Comparison of ENCODE assay signal across 13 cellular contexts in genomic region chr16:14733233-14733632, GRCh38. TPM values are rescaled to one million over a fixed set of nuclear protein-coding genes. Genes with fewer than 3 reads are reported as not detected.
DNase-seq lines count a peak whose midpoint lies in the region; ATAC-seq and TF ChIP-seq lines count a peak whose summit lies in the region.
"Not testable (repeated sequence)": the region's sequence is repeated elsewhere in the genome, so short reads cannot be mapped to it uniquely, and the experiment has no call there.
"Had no signal": no experiment of that assay in that cellular context is flagged by ENCODE, and none has a peak within 500 bp of the region (broad histone marks: within the 10 kb centered on the region; RNA-seq: fewer than 3 reads in every experiment).

No MANE protein-coding gene starts in this region.

- POLR2A ChIA-PET in HCT116 (lab: Charles Lee): not testable (repeated sequence)

- not testable (repeated sequence) for H3K9ac ChIP-seq in HCT116 (ENCODE audit: low read length)

- intact Hi-C loops in HCT116 (cut with micrococcal nuclease); left lung (cut with DNase I); upper lobe of right lung (cut with DNase I): not testable (repeated sequence)

- not testable (repeated sequence) for H3K9me3 ChIP-seq in HCT116 (ENCODE audit: control insufficient read depth in 1 of 2, insufficient read depth in 1 of 2, low read depth in 1 of 2, low read length in 2 of 2); RWPE2 (ENCODE audit: severe bottlenecking); left lung; lung (ENCODE audit: control insufficient read depth in 2 of 2, insufficient read depth in 1 of 2, low read length in 1 of 2); upper lobe of right lung

- H3K27ac ChIP-seq in HCT116 (ENCODE audit: low read depth, low read length); RWPE2 (ENCODE audit: poor library complexity, severe bottlenecking); left lung; lung (ENCODE audit: low read depth in 1 of 2, low read length in 1 of 2); upper lobe of right lung: not testable (repeated sequence)

- TF ChIP-seq POLR2A in HCT116 (IDR thresholded peaks at IDR 0.05; ENCODE audit: borderline replicate concordance, extremely low read depth, insufficient read depth, insufficient read length): not testable (repeated sequence)

- CTCF ChIA-PET in HCT116 (lab: Charles Lee): not testable (repeated sequence)

- not testable (repeated sequence) for DNase-seq in HCT116 (ENCODE audit: low read depth, low spot score); RWPE2 (ENCODE audit: low spot score); left lung; lung (ENCODE audit: low spot score); upper lobe of right lung

- not testable (repeated sequence) for H3K79me2 ChIP-seq in HCT116 (ENCODE audit: insufficient read depth, low read length)

- not testable (repeated sequence) for TF ChIP-seq CTCF in HCT116 (IDR thresholded peaks at IDR 0.05 in 2 of 3, conservative IDR thresholded peaks at IDR 0.05 in 1 of 3; ENCODE audit: borderline replicate concordance in 1 of 3, insufficient read depth in 1 of 3, low read depth in 2 of 3, low read length in 2 of 3); RWPE2 (IDR thresholded peaks at IDR 0.05; ENCODE audit: poor library complexity, severe bottlenecking); left lung (IDR thresholded peaks at IDR 0.05); lung (IDR thresholded peaks at IDR 0.05; ENCODE audit: control extremely low read depth, extremely low read depth); upper lobe of right lung (IDR thresholded peaks at IDR 0.05)

- not testable (repeated sequence) for H4K20me1 ChIP-seq in HCT116 (ENCODE audit: insufficient read depth)

- RAD21 ChIA-PET in HCT116 (lab: Charles Lee; ENCODE audit: low non-redundant PET in 1 of 2, low total read pairs in 2 of 2, uncharacterized antibody in 2 of 2, unreplicated experiment in 2 of 2): not testable (repeated sequence)

- not testable (repeated sequence) for H3K4me3 ChIP-seq in HCT116 (replicated peaks in 1 of 2; ENCODE audit: low read depth in 1 of 2, low read length in 2 of 2); RWPE2 (ENCODE audit: severe bottlenecking); left lung; lung; upper lobe of right lung

- H3K36me3 ChIP-seq in HCT116 (ENCODE audit: control insufficient read depth in 1 of 2, insufficient read depth in 2 of 2, low read length in 2 of 2); RWPE2 (ENCODE audit: low read depth); left lung; lung (ENCODE audit: control insufficient read depth in 2 of 2, insufficient read depth in 2 of 2, low read length in 2 of 2); upper lobe of right lung: not testable (repeated sequence)

- not testable (repeated sequence) for TF ChIP-seq RAD21 in HCT116 (IDR thresholded peaks at IDR 0.05; ENCODE audit: low read depth)

- not testable (repeated sequence) for H2AFZ ChIP-seq in HCT116 (ENCODE audit: low read depth, low read length, poor library complexity, severe bottlenecking)

- WGBS in lung, 2 donors: no CpG with 5 or more reads among the region's 28 CpGs

- not testable (repeated sequence) for H3K4me1 ChIP-seq in HCT116 (ENCODE audit: control insufficient read depth in 1 of 2, insufficient read depth in 2 of 2, low read length in 2 of 2); RWPE2 (ENCODE audit: insufficient read depth, poor library complexity, severe bottlenecking); left lung; lung (ENCODE audit: control insufficient read depth in 2 of 2, insufficient read depth in 2 of 2, low read length in 2 of 2); upper lobe of right lung

- peak; percentile 96 for ATAC-seq in HCT116
- ATAC-seq in RWPE2 (ENCODE audit: low read depth): peak; percentile 84
- ATAC-seq in esophagus mucosa: peak; percentile 72
- ATAC-seq in left lung: peak; percentile 97
- peak; percentile 53 for ATAC-seq in lung (ENCODE audit: insufficient read depth, low FRiP score)
- ATAC-seq in upper lobe of right lung: peak; percentile 88

- H3K9me2 ChIP-seq in HCT116 (ENCODE audit: insufficient read depth): not testable (repeated sequence)

- H3K27me3 ChIP-seq in HCT116 (ENCODE audit: insufficient read depth, low read length); RWPE2 (ENCODE audit: insufficient read depth, poor library complexity, severe bottlenecking); left lung; lung (ENCODE audit: control insufficient read depth, insufficient read depth); upper lobe of right lung: not testable (repeated sequence)

- not testable (repeated sequence) for BruUV-seq in HCT116 (replicated peaks; lab: Mats Ljungman, UMichigan)

- H3K4me2 ChIP-seq in HCT116 (ENCODE audit: low read length): not testable (repeated sequence)

RNA-seq across cellular contexts. Expression of gene NPIPA2, which starts 9.1 kb away (rescaled TPM):
- total RNA-seq in HCT116 (2021; ENCODE audit: unreplicated experiment) (3.1 TPM), esophagus mucosa (0.48 TPM), left lung (1 to 10 TPM; 3.2 to 4.8 TPM), lung (1 to 10 TPM; 1.7 to 2.7 TPM), upper lobe of right lung (5.9 TPM)
- polyA plus RNA-seq in HCT116 (2012): 1.4 and 2.4 TPM in 2 replicates
- 1 to 10 TPM in 1 of 2 donors, under 1 TPM in 1; 0.68 to 3.0 TPM for polyA plus RNA-seq in lung
- total RNA-seq: H4 had no signal
- polyA plus RNA-seq: CD14-positive monocyte; CD8-positive, alpha-beta memory T cell had no signal

RNA-seq across cellular contexts. Expression of gene NPIPA3, which starts 30.0 kb away (rescaled TPM):
- total RNA-seq in HCT116 (2021; ENCODE audit: unreplicated experiment): 1.6 TPM
- polyA plus RNA-seq in HCT116 (2012): 2.3 and 2.6 TPM in 2 replicates
- 1.8 TPM for total RNA-seq in esophagus mucosa
- 1 to 10 TPM; 2.1 to 2.9 TPM for total RNA-seq in left lung
- total RNA-seq in lung: 1 to 10 TPM in 1 of 2 donors, not detected in 1; 1.0 TPM
- 1 to 10 TPM in 1 of 2 donors, under 1 TPM in 1; 0.22 to 1.5 TPM for polyA plus RNA-seq in lung
- 3.2 TPM for total RNA-seq in upper lobe of right lung
- polyA plus RNA-seq: CD14-positive monocyte; CD8-positive, alpha-beta memory T cell had no signal

RNA-seq across cellular contexts. Expression of gene PLA2G10, which starts 39.1 kb away (rescaled TPM):
- not detected for total RNA-seq in HCT116 (2021; ENCODE audit: unreplicated experiment)
- 0.49 and 0.74 TPM in 2 replicates for polyA plus RNA-seq in HCT116 (2012)
- not detected for total RNA-seq in esophagus mucosa
- total RNA-seq in left lung: 10 to 100 TPM in 1 of 2 donors, 1 to 10 TPM in 1; 3.7 to 18.6 TPM
- total RNA-seq in lung: 1 to 10 TPM in 1 of 2 donors, under 1 TPM in 1; 0.40 to 5.6 TPM
- 10 to 100 TPM in 1 of 2 donors, 1 to 10 TPM in 1; 5.8 to 10.1 TPM for polyA plus RNA-seq in lung
- 6.6 TPM for total RNA-seq in upper lobe of right lung
- total RNA-seq: CD4-positive, alpha-beta T cell; CD8-positive, alpha-beta memory T cell; GM12878; GM23248; H4; HFFc6 had no signal
- polyA plus RNA-seq: CD14-positive monocyte; CD8-positive, alpha-beta memory T cell; GM12878; GM23248 had no signal
